Comparison of ENCODE assay signal across 11 cellular contexts in genomic region chr19:44700547-44700946, GRCh38. TPM values are rescaled to one million over a fixed set of nuclear protein-coding genes. Genes with fewer than 3 reads are reported as not detected.
"Had no signal": no experiment of that assay in that cellular context is flagged by ENCODE, and none has a peak within 500 bp of the region (broad histone marks: within the 10 kb centered on the region; RNA-seq: fewer than 3 reads in every experiment).

No MANE protein-coding gene starts in this region.

- H3K27ac ChIP-seq: GM23248, HL-60 had no signal

- H3K9me3 ChIP-seq: HAP-1 had no signal

- H3K4me1 ChIP-seq: HAP-1 had no signal

- DNase-seq: GM23248, GOT3, HFFc6, IMR-90, KBM-7 had no signal

- H3K9ac ChIP-seq: GM23248 had no signal

- H2AFZ ChIP-seq: GM23248 had no signal

- H3K4me3 ChIP-seq: GM23248, HAP-1 had no signal

- H3K36me3 ChIP-seq: HAP-1 had no signal

- ATAC-seq: HCT116 had no signal

RNA-seq across cellular contexts. Expression of gene CEACAM16, which starts 1.6 kb away (rescaled TPM):
- total RNA-seq: GM23248, H4, H7, HFFc6, HT1080, IMR-90 had no signal
- polyA plus RNA-seq: GM23248, IMR-90 had no signal
